ENCODE assay signal across 8 cellular contexts in genomic region chr10:102431452-102432124, GRCh38. TPM values are rescaled to one million over a fixed set of nuclear protein-coding genes. Genes with fewer than 3 reads are reported as not detected.
DNase-seq lines count a peak whose midpoint lies in the region; ATAC-seq and TF ChIP-seq lines count a peak whose summit lies in the region.

No MANE protein-coding gene starts in this region.

- H3K27me3 Mint-ChIP-seq in activated naive CD8-positive, alpha-beta T cell treated with anti-CD3 and anti-CD28 coated beads for 36 hours, result no peaks in the 10 kb centered on the region

- H3K9me3 Mint-ChIP-seq in activated naive CD8-positive, alpha-beta T cell treated with anti-CD3 and anti-CD28 coated beads for 36 hours, result no peaks in the 10 kb centered on the region
- no peaks in the 10 kb centered on the region for H3K9me3 Mint-ChIP-seq in stimulated activated effector memory CD8-positive, alpha-beta T cell treated with anti-CD3 and anti-CD28 coated beads, Interleukin-12 subunit alpha, Interleukin-12 subunit beta, amount 100 ng/mL, for 72 hours

- no peak for ATAC-seq in stimulated activated effector memory CD8-positive, alpha-beta T cell treated with anti-CD3 and anti-CD28 coated beads, Interleukin-12 subunit alpha, Interleukin-12 subunit beta, amount 100 ng/mL, for 72 hours
- ATAC-seq in GM21619 (IDR thresholded peaks at IDR 0.05; ENCODE audit: unreplicated experiment) (no peak), omental fat pad (ENCODE audit: low FRiP score) (no peak)

- peak overlapping the region; percentile 95 for H3K27ac Mint-ChIP-seq in activated naive CD8-positive, alpha-beta T cell treated with anti-CD3 and anti-CD28 coated beads for 36 hours
- peak overlapping the region; percentile 95 for H3K27ac Mint-ChIP-seq in stimulated activated effector memory CD8-positive, alpha-beta T cell treated with anti-CD3 and anti-CD28 coated beads, Interleukin-12 subunit alpha, Interleukin-12 subunit beta, amount 100 ng/mL, for 72 hours

- H3K4me2 ChIP-seq in BLaER1 treated with 17β-estradiol and CSF1 and Interleukin-3, amounts not matched to agents 10 nM and 100 nM, result peak overlapping the region; percentile 88 to 100 (median 95)

- peak overlapping the region; percentile 78 to 93 (median 88) for H3K27ac ChIP-seq in BLaER1 treated with 17β-estradiol and CSF1 and Interleukin-3, amounts not matched to agents 10 nM and 100 nM
- H3K27ac ChIP-seq in HUES48 (ENCODE audit: low read depth, low read length), result peak overlapping the region; percentile 38

- DNase-seq in activated naive CD8-positive, alpha-beta T cell treated with anti-CD3 and anti-CD28 coated beads for 36 hours, result no peak
- DNase-seq in stimulated activated effector memory CD8-positive, alpha-beta T cell treated with anti-CD3 and anti-CD28 coated beads, Interleukin-12 subunit alpha, Interleukin-12 subunit beta, amount 100 ng/mL, for 72 hours (ENCODE audit: low spot score in 2 of 2), result no peak
- DNase-seq in HuH-7 (ENCODE audit: low spot score) (no peak), omental fat pad (ENCODE audit: low spot score) (no peak)

- peak overlapping the region; percentile 85 to 95 (median 90) for H3K9ac ChIP-seq in BLaER1 treated with 17β-estradiol and CSF1 and Interleukin-3, amounts not matched to agents 10 nM and 100 nM
- H3K9ac ChIP-seq in HUES48 (ENCODE audit: low read depth, low read length), result peak overlapping the region; percentile 58; the same call in 1 of the 2 replicates

- H3K4me1 Mint-ChIP-seq in activated naive CD8-positive, alpha-beta T cell treated with anti-CD3 and anti-CD28 coated beads for 36 hours, result peaks cover 42% of the 10 kb centered on the region
- peaks cover 64% of the 10 kb centered on the region for H3K4me1 Mint-ChIP-seq in stimulated activated effector memory CD8-positive, alpha-beta T cell treated with anti-CD3 and anti-CD28 coated beads, Interleukin-12 subunit alpha, Interleukin-12 subunit beta, amount 100 ng/mL, for 72 hours

- peaks cover 45 to 52% (median 50%) of the 10 kb centered on the region in 10 experiments for H3K4me1 ChIP-seq in BLaER1 treated with 17β-estradiol and CSF1 and Interleukin-3, amounts not matched to agents 10 nM and 100 nM
- H3K4me1 ChIP-seq in HUES48 (ENCODE audit: control insufficient read depth, insufficient read depth, low read length), result peaks cover 16% of the 10 kb centered on the region

- no peaks in the 10 kb centered on the region for H3K9me3 ChIP-seq in BLaER1 treated with 17β-estradiol and CSF1 and Interleukin-3, amounts not matched to agents 10 nM and 100 nM (replicated peaks in 1 of 11)
- H3K9me3 ChIP-seq in HUES48 (ENCODE audit: control insufficient read depth, insufficient read depth, low read length), result no peaks in the 10 kb centered on the region

- peaks cover 0 to 16% (median 5%) of the 10 kb centered on the region in 11 experiments; a peak in 13 of 22 replicates for H4K20me1 ChIP-seq in BLaER1 treated with 17β-estradiol and CSF1 and Interleukin-3, amounts not matched to agents 10 nM and 100 nM

- H3K36me3 ChIP-seq in BLaER1 treated with 17β-estradiol and CSF1 and Interleukin-3, amounts not matched to agents 10 nM and 100 nM, result peaks cover 0 to 32% (median 5%) of the 10 kb centered on the region in 11 experiments; a peak in 9 of 22 replicates
- H3K36me3 ChIP-seq in HUES48 (ENCODE audit: control insufficient read depth, insufficient read depth, low read length), result no peaks in the 10 kb centered on the region

- no peak for TF ChIP-seq CTCF in omental fat pad (IDR thresholded peaks at IDR 0.05)

- H3K36me3 Mint-ChIP-seq in activated naive CD8-positive, alpha-beta T cell treated with anti-CD3 and anti-CD28 coated beads for 36 hours, result peaks cover 17% of the 10 kb centered on the region
- peaks cover 14% of the 10 kb centered on the region for H3K36me3 Mint-ChIP-seq in stimulated activated effector memory CD8-positive, alpha-beta T cell treated with anti-CD3 and anti-CD28 coated beads, Interleukin-12 subunit alpha, Interleukin-12 subunit beta, amount 100 ng/mL, for 72 hours

- H3K4me3 ChIP-seq in BLaER1 treated with 17β-estradiol and CSF1 and Interleukin-3, amounts not matched to agents 10 nM and 100 nM, result peak overlapping the region; percentile 74 to 96 (median 82)
- H3K4me3 ChIP-seq in HUES48 (ENCODE audit: low read depth, low read length), result peak overlapping the region; percentile 77
- peak overlapping the region; percentile 78 for H3K4me3 ChIP-seq in iPS-11a (ENCODE audit: low read depth, low read length)

- peaks cover 0 to 26% (median 0%) of the 10 kb centered on the region in 11 experiments; a peak in 8 of 22 replicates for H3K27me3 ChIP-seq in BLaER1 treated with 17β-estradiol and CSF1 and Interleukin-3, amounts not matched to agents 10 nM and 100 nM
- peaks cover 36% of the 10 kb centered on the region for H3K27me3 ChIP-seq in HUES48 (ENCODE audit: control insufficient read depth, insufficient read depth, low read length)

- peak overlapping the region; percentile 92 for H3K4me3 Mint-ChIP-seq in activated naive CD8-positive, alpha-beta T cell treated with anti-CD3 and anti-CD28 coated beads for 36 hours
- peak overlapping the region; percentile 90 for H3K4me3 Mint-ChIP-seq in stimulated activated effector memory CD8-positive, alpha-beta T cell treated with anti-CD3 and anti-CD28 coated beads, Interleukin-12 subunit alpha, Interleukin-12 subunit beta, amount 100 ng/mL, for 72 hours

RNA-seq across cellular contexts. Expression of gene CUEDC2, which starts 0.8 kb away (rescaled TPM):
- 10 to 100 TPM; 66.3 to 73.8 TPM for total RNA-seq in activated naive CD8-positive, alpha-beta T cell treated with anti-CD3 and anti-CD28 coated beads for 36 hours
- total RNA-seq in omental fat pad, result 10 to 100 TPM; 41.1 to 51.6 (median 47.2) TPM

RNA-seq across cellular contexts. Expression of gene FBXL15, which starts 11.0 kb away (rescaled TPM):
- total RNA-seq in activated naive CD8-positive, alpha-beta T cell treated with anti-CD3 and anti-CD28 coated beads for 36 hours, result 10 to 100 TPM; 11.7 to 13.0 TPM
- total RNA-seq in omental fat pad, result 10 to 100 TPM; 11.7 to 16.8 (median 15.0) TPM

RNA-seq across cellular contexts. Expression of gene PSD, which starts 13.0 kb away (rescaled TPM):
- total RNA-seq in activated naive CD8-positive, alpha-beta T cell treated with anti-CD3 and anti-CD28 coated beads for 36 hours, result 1 to 10 TPM; 5.2 to 7.6 TPM
- total RNA-seq in omental fat pad, result 1 to 10 TPM in 2 of 4 donors, under 1 TPM in 1, not detected in 1; 0.44 to 1.6 (median 1.1) TPM

RNA-seq across cellular contexts. Expression of gene C10orf95, which starts 19.8 kb away (rescaled TPM):
- under 1 TPM; 0.49 to 0.62 TPM for total RNA-seq in activated naive CD8-positive, alpha-beta T cell treated with anti-CD3 and anti-CD28 coated beads for 36 hours
- under 1 TPM in 1 of 4 donors, not detected in 3; 0.84 TPM for total RNA-seq in omental fat pad

RNA-seq across cellular contexts. Expression of gene NFKB2, which starts 36.1 kb away (rescaled TPM):
- total RNA-seq in activated naive CD8-positive, alpha-beta T cell treated with anti-CD3 and anti-CD28 coated beads for 36 hours, result 100 to 1,000 TPM; 247 to 263 TPM
- 10 to 100 TPM; 13.7 to 54.4 (median 28.8) TPM for total RNA-seq in omental fat pad
